ENCODE assay signal across 18 cellular contexts in the genomic region with DNA sequence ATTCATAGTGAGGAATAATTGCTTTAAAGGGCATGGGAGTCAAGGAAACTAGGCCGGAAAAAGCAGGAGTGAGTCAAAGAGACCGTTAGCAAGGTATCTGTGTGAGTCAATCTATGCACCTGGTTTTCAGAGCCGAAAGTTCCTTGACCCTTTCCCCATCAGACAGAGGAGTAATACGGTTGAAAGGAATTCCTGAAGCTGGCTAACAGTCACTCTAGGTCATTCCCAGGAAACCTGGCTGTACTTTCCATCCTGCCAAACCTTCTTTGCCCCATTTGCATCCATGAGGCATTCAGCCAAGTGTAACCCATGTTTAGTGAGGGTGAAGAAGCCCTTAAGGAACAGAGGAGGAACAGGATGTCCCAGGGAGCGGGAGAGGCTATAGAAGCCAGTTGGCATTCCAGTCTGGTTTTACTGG. TPM values are rescaled to one million over a fixed set of nuclear protein-coding genes. Genes with fewer than 3 reads are reported as not detected.
DNase-seq lines count a peak whose midpoint lies in the region; ATAC-seq, FAIRE-seq and TF ChIP-seq lines count a peak whose summit lies in the region.
"Had no signal": no experiment of that assay in that cellular context is flagged by ENCODE, and none has a peak within 500 bp of the region (broad histone marks: within the 10 kb centered on the region; RNA-seq: fewer than 3 reads in every experiment).

No MANE protein-coding gene starts in this region.

- POLR2A ChIA-PET in activated CD4-positive, alpha-beta memory T cell treated with anti-CD3 and anti-CD28 coated beads, Interleukin-2, amount 10 ng/mL, durations not matched to agents 7 days and 5 days (lab: Charles Lee), result interaction anchor here (1.0 to 2.2 kb wide), 2 partner anchors 16 kb away, joined by 3 to 9 read pairs; partner anchors contain the start of genes MRRF and RBM18

- no peaks in the 10 kb centered on the region for H3K4me1 ChIP-seq in breast epithelium
- peaks cover 15% of the 10 kb centered on the region for H3K4me1 ChIP-seq in foreskin keratinocyte
- no peaks in the 10 kb centered on the region for H3K4me1 ChIP-seq in trophoblast cell (ENCODE audit: control insufficient read depth in 1 of 2, insufficient read depth in 2 of 2, low read length in 2 of 2)

- H3K14ac ChIP-seq in trophoblast cell (ENCODE audit: low read length), result no peak overlapping the region

- H3K79me1 ChIP-seq in trophoblast cell (ENCODE audit: low read length), result no peaks in the 10 kb centered on the region

- no peak for DNase-seq in H54 (ENCODE audit: insufficient read length, low spot score)
- peak in 1 of 2 donors; percentile 48 for DNase-seq in breast epithelium (ENCODE audit: low spot score in 2 of 2)
- peak; percentile 98 to 100 for DNase-seq in foreskin keratinocyte
- DNase-seq in trophoblast cell, result peak; percentile 66 to 70
- DNase-seq in activated CD8-positive, alpha-beta memory T cell treated with anti-CD3 and anti-CD28 coated beads, Interleukin-2, amount 50 U/mL, for 48 hours, result no peak
- no peak for DNase-seq in activated CD4-positive, alpha-beta T cell treated with anti-CD3 and anti-CD28 coated beads for 48 hours
- DNase-seq in hypothalamus (lab: John Stamatoyannopoulos, UW), result no peak
- no peak for DNase-seq in activated CD4-positive, alpha-beta memory T cell treated with anti-CD3 and anti-CD28 coated beads, Interleukin-2, amount 10 ng/mL, durations not matched to agents 7 days and 5 days
- DNase-seq: COR-L47, DMS153, EL, Kasumi-1, NCI-H187 treated with DMSO at 0.1 percent for 48 hours, NCI-H2171, NCI-H446 treated with DMSO at 0.1 percent for 48 hours, NCI-H774 had no signal

- H3K4me3 ChIP-seq in breast epithelium (no peak overlapping the region), trophoblast cell (ENCODE audit: low read depth, low read length) (no peak overlapping the region)

- no CpG with 5 or more reads among the region's 5 CpGs for WGBS in trophoblast cell (ENCODE audit: extremely low coverage, insufficient coverage, insufficient read length)

- no peak overlapping the region for H2BK12ac ChIP-seq in trophoblast cell (ENCODE audit: low read length)

- H3K27ac Mint-ChIP-seq in activated CD4-positive, alpha-beta memory T cell treated with anti-CD3 and anti-CD28 coated beads, Interleukin-2, amount 10 ng/mL, durations not matched to agents 7 days and 5 days, result no peak overlapping the region

- H2AFZ ChIP-seq in trophoblast cell (ENCODE audit: insufficient read depth, low read length, poor library complexity), result no peak overlapping the region

- TF ChIP-seq CTCF in breast epithelium (IDR thresholded peaks at IDR 0.05) (no peak), foreskin keratinocyte (conservative IDR thresholded peaks at IDR 0.05) (no peak)

- H3K36me3 Mint-ChIP-seq in activated CD4-positive, alpha-beta memory T cell treated with anti-CD3 and anti-CD28 coated beads, Interleukin-2, amount 10 ng/mL, durations not matched to agents 7 days and 5 days (ENCODE audit: low read depth), result peaks cover 63% of the 10 kb centered on the region

- no peaks in the 10 kb centered on the region for H3K4me1 Mint-ChIP-seq in activated CD4-positive, alpha-beta memory T cell treated with anti-CD3 and anti-CD28 coated beads, Interleukin-2, amount 10 ng/mL, durations not matched to agents 7 days and 5 days

- no peaks in the 10 kb centered on the region for H3K9me3 ChIP-seq in breast epithelium
- H3K9me3 ChIP-seq in trophoblast cell (ENCODE audit: insufficient read depth, low read depth, low read length), result no peaks in the 10 kb centered on the region

- FAIRE-seq in H54 (lab: Jason Lieb, UNC), result peak; percentile 43
- FAIRE-seq: A204.1 had no signal

- TF ChIP-seq POLR2A in H54 (IDR thresholded peaks at IDR 0.05; ENCODE audit: low read depth, low read length), result no peak
- TF ChIP-seq POLR2A in breast epithelium (IDR thresholded peaks at IDR 0.05), result no peak

- no peak overlapping the region for H2BK5ac ChIP-seq in trophoblast cell (ENCODE audit: low read depth, low read length, poor library complexity)

- no peak overlapping the region for H3K9ac ChIP-seq in trophoblast cell (ENCODE audit: low read length)

- no peak overlapping the region for H3K4me2 ChIP-seq in trophoblast cell (ENCODE audit: low read length)

- H3K27me3 Mint-ChIP-seq in activated CD4-positive, alpha-beta memory T cell treated with anti-CD3 and anti-CD28 coated beads, Interleukin-2, amount 10 ng/mL, durations not matched to agents 7 days and 5 days, result no peaks in the 10 kb centered on the region

- H3K18ac ChIP-seq in trophoblast cell (ENCODE audit: low read length), result no peak overlapping the region

- no peaks in the 10 kb centered on the region for H3K79me2 ChIP-seq in trophoblast cell (ENCODE audit: control insufficient read depth, insufficient read depth, low read length, poor library complexity)

- H3K4ac ChIP-seq in trophoblast cell (ENCODE audit: low read depth, low read length), result no peak overlapping the region

- H3K4me3 Mint-ChIP-seq in activated CD4-positive, alpha-beta memory T cell treated with anti-CD3 and anti-CD28 coated beads, Interleukin-2, amount 10 ng/mL, durations not matched to agents 7 days and 5 days, result no peak overlapping the region

- CTCF ChIA-PET in activated CD4-positive, alpha-beta memory T cell treated with anti-CD3 and anti-CD28 coated beads, Interleukin-2, amount 10 ng/mL, durations not matched to agents 7 days and 5 days (lab: Charles Lee), result no interaction called here

- no peak overlapping the region for H4K12ac ChIP-seq in trophoblast cell (ENCODE audit: low read depth, low read length)

- H2BK120ac ChIP-seq in trophoblast cell (ENCODE audit: insufficient read depth, low read length, poor library complexity), result no peak overlapping the region

- intact Hi-C loops in breast epithelium (cut with DNase I; ENCODE audit: low total_unique reads), result no loop called here

- ATAC-seq in foreskin keratinocyte, result peak; percentile 97
- ATAC-seq: Panc1 had no signal

- no peaks in the 10 kb centered on the region for H3K36me3 ChIP-seq in breast epithelium
- H3K36me3 ChIP-seq in trophoblast cell (ENCODE audit: control insufficient read depth in 1 of 2, insufficient read depth in 2 of 2, low read length in 2 of 2), result peaks cover 10 to 25% of the 10 kb centered on the region in 2 experiments

- H2AK5ac ChIP-seq in trophoblast cell (ENCODE audit: low read length), result no peak overlapping the region

- no peak overlapping the region for H4K91ac ChIP-seq in trophoblast cell (ENCODE audit: low read depth, low read length)

- H3K27me3 ChIP-seq in breast epithelium, result no peaks in the 10 kb centered on the region
- H3K27me3 ChIP-seq in foreskin keratinocyte, result no peaks in the 10 kb centered on the region
- H3K27me3 ChIP-seq in trophoblast cell (ENCODE audit: insufficient read depth, low read length), result no peaks in the 10 kb centered on the region

- H3K23ac ChIP-seq in trophoblast cell (ENCODE audit: low read length), result no peak overlapping the region

- no peak overlapping the region for H4K8ac ChIP-seq in trophoblast cell (ENCODE audit: low read depth, low read length)

- H3K27ac ChIP-seq in breast epithelium, result peak overlapping the region; percentile 65 to 66
- peak overlapping the region; percentile 80 for H3K27ac ChIP-seq in foreskin keratinocyte
- no peak overlapping the region for H3K27ac ChIP-seq in trophoblast cell (ENCODE audit: low read depth, low read length)

- H3K9me3 Mint-ChIP-seq in activated CD4-positive, alpha-beta memory T cell treated with anti-CD3 and anti-CD28 coated beads, Interleukin-2, amount 10 ng/mL, durations not matched to agents 7 days and 5 days, result no peaks in the 10 kb centered on the region

RNA-seq across cellular contexts. Expression of gene RBM18, which starts 16.2 kb away (rescaled TPM):
- total RNA-seq in breast epithelium, result 10 to 100 TPM; 10.4 to 20.9 (median 13.4) TPM
- 15.3 and 18.5 TPM in 2 replicates for total RNA-seq in foreskin keratinocyte
- 17.6 and 18.1 TPM in 2 replicates for polyA plus RNA-seq in foreskin keratinocyte
- polyA plus RNA-seq in trophoblast cell (2013), result 13.9 and 15.2 TPM in 2 replicates
- total RNA-seq in activated CD4-positive, alpha-beta memory T cell treated with anti-CD3 and anti-CD28 coated beads, Interleukin-2, amount 10 ng/mL, durations not matched to agents 7 days and 5 days, result 10 to 100 TPM; 21.6 to 25.6 TPM

RNA-seq across cellular contexts. Expression of gene MRRF, which starts 16.2 kb away (rescaled TPM):
- total RNA-seq in breast epithelium (10 to 100 TPM; 32.5 to 55.3 (median 44.9) TPM), foreskin keratinocyte (47.0 and 47.4 TPM in 2 replicates)
- 39.2 and 45.4 TPM in 2 replicates for polyA plus RNA-seq in foreskin keratinocyte
- polyA plus RNA-seq in trophoblast cell (2013), result 27.8 and 29.1 TPM in 2 replicates
- total RNA-seq in activated CD4-positive, alpha-beta memory T cell treated with anti-CD3 and anti-CD28 coated beads, Interleukin-2, amount 10 ng/mL, durations not matched to agents 7 days and 5 days, result 10 to 100 TPM; 27.0 to 29.2 TPM

RNA-seq across cellular contexts. Expression of gene LHX6, which starts 19.7 kb away (rescaled TPM):
- total RNA-seq in breast epithelium, result 1 to 10 TPM; 1.8 to 9.8 (median 4.8) TPM
- 0.11 and 0.44 TPM in 2 replicates for total RNA-seq in foreskin keratinocyte
- polyA plus RNA-seq in foreskin keratinocyte, result 0.11 and 0.17 TPM in 2 replicates
- polyA plus RNA-seq in trophoblast cell (2013), result 0.04 and 0.07 TPM in 2 replicates
- total RNA-seq in activated CD4-positive, alpha-beta memory T cell treated with anti-CD3 and anti-CD28 coated beads, Interleukin-2, amount 10 ng/mL, durations not matched to agents 7 days and 5 days, result not detected

Comparison
In these comparisons a context has a peak if more than half of its experiments do, and no peak if none do; other contexts are left out.
1. DNase-seq: peak in foreskin keratinocyte (2 of 2) and trophoblast cell (2 of 2); none in H54 (single experiment), activated CD8-positive, alpha-beta memory T cell treated with anti-CD3 and anti-CD28 coated beads, Interleukin-2, amount 50 U/mL, for 48 hours (single experiment), activated CD4-positive, alpha-beta T cell treated with anti-CD3 and anti-CD28 coated beads for 48 hours (single experiment), hypothalamus (0 of 51) and activated CD4-positive, alpha-beta memory T cell treated with anti-CD3 and anti-CD28 coated beads, Interleukin-2, amount 10 ng/mL, durations not matched to agents 7 days and 5 days (single experiment).